In genomic region chr9:128117613-128118471, GRCh38 we compare ENCODE assay signal across 8 cellular contexts. TPM values are rescaled to one million over a fixed set of nuclear protein-coding genes. Genes with fewer than 3 reads are reported as not detected.
A peak's percentile ranks its signal among the peaks of the same experiment; 100 is the strongest.
DNase-seq lines count a peak whose midpoint lies in the region; ATAC-seq, FAIRE-seq and TF ChIP-seq lines count a peak whose summit lies in the region.

No MANE protein-coding gene starts in this region.

- H3K27ac ChIP-seq in A549 (peak overlapping the region in 1 of 2 experiments; percentile 22; a peak in 1 of 6 replicates), esophagus squamous epithelium (no peak overlapping the region)

- H3K36me3 Mint-ChIP-seq in activated T-cell treated with anti-CD3 and anti-CD28 coated beads, Interleukin-2, amount 50 U/mL, for 4 hours (ENCODE audit: insufficient read depth) = peaks cover 8% of the 10 kb centered on the region
- H3K36me3 Mint-ChIP-seq in naive B cell = peaks cover 0 to 6% of the 10 kb centered on the region in 2 donors

- no peak for TF ChIP-seq EP300 in A549 (IDR thresholded peaks at IDR 0.05)

- peak; percentile 96 to 98 for TF ChIP-seq RAD21 in A549 (conservative IDR thresholded peaks at IDR 0.05 in 1 of 2, IDR thresholded peaks at IDR 0.05 in 1 of 2)

- H3K4me3 ChIP-seq in A549 = no peak overlapping the region
- H3K4me3 ChIP-seq in esophagus squamous epithelium = peak overlapping the region in 1 of 4 donors; percentile 4

- POLR2A ChIA-PET in A549 (lab: Yijun Ruan, JAX) = no interaction called here

- no peak for TF ChIP-seq POLR2A in A549 (IDR thresholded peaks at IDR 0.05; ENCODE audit: low read length)
- no peak for TF ChIP-seq POLR2A in esophagus squamous epithelium (IDR thresholded peaks at IDR 0.05)

- H3K4me2 ChIP-seq in A549 = no peak overlapping the region; the same call in 2 of the 3 replicates

- 0 out of 3 replicates have a peak, but pooled peaks cover 2% of the 10 kb centered on the region for H3K4me1 ChIP-seq in A549
- peaks cover 0 to 12% (median 5%) of the 10 kb centered on the region in 3 donors for H3K4me1 ChIP-seq in esophagus squamous epithelium

- peak; percentile 100 for TF ChIP-seq CTCF in A549 (IDR thresholded peaks at IDR 0.05)
- peak; percentile 100 for TF ChIP-seq CTCF in LNCAP (IDR thresholded peaks at IDR 0.05)
- peak; percentile 100 for TF ChIP-seq CTCF in esophagus squamous epithelium (IDR thresholded peaks at IDR 0.05)

- WGBS in A549 (ENCODE audit: missing lambda C conversion rate) = 22% methylated on average over 27 of the region's 27 CpGs
- WGBS in esophagus squamous epithelium, 2 donors = 7 to 10% methylated on average over 13 to 14 of the region's 27 CpGs

- peak; percentile 93 for FAIRE-seq in A549 (lab: Jason Lieb, UNC)

- H3K27me3 Mint-ChIP-seq in activated T-cell treated with anti-CD3 and anti-CD28 coated beads, Interleukin-2, amount 50 U/mL, for 4 hours (ENCODE audit: low read depth) = no peaks in the 10 kb centered on the region
- H3K27me3 Mint-ChIP-seq in naive B cell = no peaks in the 10 kb centered on the region

- H3K36me3 ChIP-seq in esophagus squamous epithelium = peaks cover 7 to 64% (median 18%) of the 10 kb centered on the region in 3 donors

- H3K9me3 Mint-ChIP-seq in activated T-cell treated with anti-CD3 and anti-CD28 coated beads, Interleukin-2, amount 50 U/mL, for 4 hours = no peaks in the 10 kb centered on the region
- H3K9me3 Mint-ChIP-seq in naive B cell = no peaks in the 10 kb centered on the region

- intact Hi-C loops in esophagus squamous epithelium (cut with DNase I) = loop anchor here (10.0 kb wide), 1 partner anchor 83 kb away; no protein-coding TSS in a partner anchor

- peak overlapping the region; percentile 38 to 95 (median 74) for H3K27ac Mint-ChIP-seq in naive B cell

- H3K27me3 ChIP-seq in esophagus squamous epithelium = no peaks in the 10 kb centered on the region

- ATAC-seq in A549 (peak; percentile 63 to 87; a peak in 4 of 6 replicates), GM18909 (IDR thresholded peaks at IDR 0.05; ENCODE audit: poor library complexity, unreplicated experiment) (peak; percentile 72), naive B cell (ENCODE audit: low read depth in 2 of 2) (peak; percentile 29 to 54)
- peak; percentile 82 to 85 for ATAC-seq in activated T-cell treated with anti-CD3 and anti-CD28 coated beads, Interleukin-2, amount 50 U/mL, for 4 hours

- CTCF ChIA-PET in A549 (lab: Yijun Ruan, JAX) = interaction anchor here (0.5 to 13.0 kb wide), 66 partner anchors 10 to 710 kb away, joined by 3 to 290 read pairs (median 5); partner anchors contain the start of genes BBLN, EEIG1, NAIF1 and PIP5KL1

- no peaks in the 10 kb centered on the region for H3K9me3 ChIP-seq in A549
- no peaks in the 10 kb centered on the region for H3K9me3 ChIP-seq in esophagus squamous epithelium

- peak overlapping the region; percentile 26 for H3K4me3 Mint-ChIP-seq in activated T-cell treated with anti-CD3 and anti-CD28 coated beads, Interleukin-2, amount 50 U/mL, for 4 hours
- H3K4me3 Mint-ChIP-seq in naive B cell = peak overlapping the region in 3 of 8 donors; percentile 50 to 60 (median 58)

- DNase-seq in A549 (ENCODE audit: low read depth in 1 of 2, low spot score in 1 of 2) = peak; percentile 88 to 90
- peak; percentile 94 for DNase-seq in RKO (ENCODE audit: low spot score)
- peak; percentile 99 for DNase-seq in activated T-cell treated with anti-CD3 and anti-CD28 coated beads, Interleukin-2, amount 50 U/mL, for 4 hours
- peak; percentile 56 for DNase-seq in esophagus squamous epithelium (lab: John Stamatoyannopoulos, UW)
- DNase-seq in naive B cell = peak; percentile 91
- peak; percentile 85 to 90 for DNase-seq in stimulated activated CD8-positive, alpha-beta memory T cell treated with anti-CD3 and anti-CD28 coated beads, Interleukin-7, amount 100 ng/mL, for 48 hours (ENCODE audit: extremely low read depth in 1 of 2, low read depth in 1 of 2)

- H3K4me1 Mint-ChIP-seq in activated T-cell treated with anti-CD3 and anti-CD28 coated beads, Interleukin-2, amount 50 U/mL, for 4 hours (ENCODE audit: low read depth) = peaks cover 9% of the 10 kb centered on the region
- H3K4me1 Mint-ChIP-seq in naive B cell = peaks cover 16 to 48% (median 37%) of the 10 kb centered on the region in 3 donors

TF ChIP-seq in A549, 52 proteins besides CTCF, POLR2A, EP300 and RAD21:
- TF ChIP-seq HOXA7 (CRISPR knock-in tag; IDR thresholded peaks at IDR 0.05) (no peak), MYC (IDR thresholded peaks at IDR 0.05; ENCODE audit: borderline replicate concordance, low read length) (0 out of 2 replicates have a peak, but pooled peaks have one; percentile 19), CHD2 (IDR thresholded peaks at IDR 0.05; ENCODE audit: low read length, partially characterized antibody) (no peak), SMC3 (IDR thresholded peaks at IDR 0.05) (peak; percentile 92), MAX (IDR thresholded peaks at IDR 0.05) (peak; percentile 56), EHF (CRISPR knock-in tag; IDR thresholded peaks at IDR 0.05) (no peak), MAZ (IDR thresholded peaks at IDR 0.05; ENCODE audit: borderline replicate concordance, low read depth, low read length) (0 out of 2 replicates have a peak, but pooled peaks have one; percentile 75), JUNB (IDR thresholded peaks at IDR 0.05) (no peak), FOSL2 (IDR thresholded peaks at IDR 0.05) (no peak), FOSL2 (CRISPR knock-in tag; IDR thresholded peaks at IDR 0.05) (peak; percentile 8; the same call in 1 of the 2 replicates)

RNA-seq across cellular contexts. Expression of gene PTGES2, which starts 9.7 kb away (rescaled TPM):
- 79.8 and 94.5 TPM in 2 replicates for polyA plus RNA-seq in A549 (2011; rRNA removed)
- 191 and 205 TPM in 2 replicates for polyA plus RNA-seq in A549 (2012; cell fraction: cytosol; rRNA removed)
- polyA plus RNA-seq in A549 (2012; cell fraction: nucleus; rRNA removed) = 242 and 295 TPM in 2 replicates
- 92.6 to 97.2 TPM (median 94.1 TPM) in 3 replicates for polyA plus RNA-seq in A549 (2017; fragmentation: RNase III; extraction: RNeasy Plus Mini Kit Qiagen cat#74134 plus additional on column Dnase treatment)
- 95.4 and 96.9 TPM in 2 replicates for polyA minus RNA-seq in A549 (2011; rRNA and poly(A)+ RNA removed)
- 100 to 1,000 TPM; 123 to 132 (median 123) TPM for total RNA-seq in activated T-cell treated with anti-CD3 and anti-CD28 coated beads, Interleukin-2, amount 50 U/mL, for 4 hours
- total RNA-seq in esophagus squamous epithelium = 100 to 1,000 TPM in 1 of 4 donors, 10 to 100 TPM in 3; 54.2 to 118 (median 83.0) TPM
- 10 to 100 TPM; 31.1 to 63.8 (median 40.8) TPM for polyA plus RNA-seq in naive B cell (ENCODE audit: low read depth in 6 of 6)

RNA-seq across cellular contexts. Expression of gene LCN2, which starts 31.4 kb away (rescaled TPM):
- polyA plus RNA-seq in A549 (2011; rRNA removed) = 11.9 and 18.1 TPM in 2 replicates
- 0.89 and 0.93 TPM in 2 replicates for polyA plus RNA-seq in A549 (2012; cell fraction: cytosol; rRNA removed)
- polyA plus RNA-seq in A549 (2012; cell fraction: nucleus; rRNA removed) = 0.55 and 1.0 TPM in 2 replicates
- 2.3 to 3.0 TPM (median 2.6 TPM) in 3 replicates for polyA plus RNA-seq in A549 (2017; fragmentation: RNase III; extraction: RNeasy Plus Mini Kit Qiagen cat#74134 plus additional on column Dnase treatment)
- 5.7 and 7.4 TPM in 2 replicates for polyA minus RNA-seq in A549 (2011; rRNA and poly(A)+ RNA removed)
- not detected for total RNA-seq in activated T-cell treated with anti-CD3 and anti-CD28 coated beads, Interleukin-2, amount 50 U/mL, for 4 hours
- total RNA-seq in esophagus squamous epithelium = 100 to 1,000 TPM in 3 of 4 donors, 10 to 100 TPM in 1; 36.2 to 931 (median 809) TPM
- 1 to 10 TPM in 2 of 6 donors, under 1 TPM in 1, not detected in 3; 0.44 to 1.2 (median 1.2) TPM for polyA plus RNA-seq in naive B cell (ENCODE audit: low read depth in 6 of 6)

RNA-seq across cellular contexts. Expression of gene BBLN, which starts 42.2 kb away (rescaled TPM):
- polyA plus RNA-seq in A549 (2011; rRNA removed) = 23.0 and 23.8 TPM in 2 replicates
- polyA plus RNA-seq in A549 (2012; cell fraction: cytosol; rRNA removed) = 39.6 and 58.1 TPM in 2 replicates
- polyA plus RNA-seq in A549 (2012; cell fraction: nucleus; rRNA removed) = 36.5 and 39.0 TPM in 2 replicates
- 23.3 to 28.1 TPM (median 26.0 TPM) in 3 replicates for polyA plus RNA-seq in A549 (2017; fragmentation: RNase III; extraction: RNeasy Plus Mini Kit Qiagen cat#74134 plus additional on column Dnase treatment)
- 8.4 and 8.9 TPM in 2 replicates for polyA minus RNA-seq in A549 (2011; rRNA and poly(A)+ RNA removed)
- 10 to 100 TPM; 71.0 to 72.7 (median 71.6) TPM for total RNA-seq in activated T-cell treated with anti-CD3 and anti-CD28 coated beads, Interleukin-2, amount 50 U/mL, for 4 hours
- 100 to 1,000 TPM; 124 to 214 (median 162) TPM for total RNA-seq in esophagus squamous epithelium
- 10 to 100 TPM; 74.7 to 98.3 (median 93.5) TPM for polyA plus RNA-seq in naive B cell (ENCODE audit: low read depth in 6 of 6)

RNA-seq across cellular contexts. Expression of gene SLC25A25, which starts 49.8 kb away (rescaled TPM):
- polyA plus RNA-seq in A549 (2011; rRNA removed) (7.0 TPM in 2 replicates), A549 (2017; fragmentation: RNase III; extraction: RNeasy Plus Mini Kit Qiagen cat#74134 plus additional on column Dnase treatment) (6.5 to 7.0 TPM (median 7.0 TPM) in 3 replicates), naive B cell (ENCODE audit: low read depth in 6 of 6) (10 to 100 TPM in 1 of 6 donors, 1 to 10 TPM in 5; 1.6 to 15.8 (median 9.0) TPM)
- 8.1 and 9.1 TPM in 2 replicates for polyA plus RNA-seq in A549 (2012; cell fraction: cytosol; rRNA removed)
- polyA plus RNA-seq in A549 (2012; cell fraction: nucleus; rRNA removed) = 19.7 and 19.8 TPM in 2 replicates
- 6.6 and 7.0 TPM in 2 replicates for polyA minus RNA-seq in A549 (2011; rRNA and poly(A)+ RNA removed)
- total RNA-seq in activated T-cell treated with anti-CD3 and anti-CD28 coated beads, Interleukin-2, amount 50 U/mL, for 4 hours = 10 to 100 TPM; 13.9 to 16.3 (median 15.6) TPM
- total RNA-seq in esophagus squamous epithelium = 10 to 100 TPM; 15.8 to 37.9 (median 24.1) TPM

RNA-seq across cellular contexts. Expression of gene NAIF1, which starts 50.7 kb away (rescaled TPM):
- 6.0 and 7.8 TPM in 2 replicates for polyA plus RNA-seq in A549 (2011; rRNA removed)
- polyA plus RNA-seq in A549 (2012; cell fraction: cytosol; rRNA removed) = 7.8 and 10.3 TPM in 2 replicates
- 6.8 and 7.3 TPM in 2 replicates for polyA plus RNA-seq in A549 (2012; cell fraction: nucleus; rRNA removed)
- 6.8 to 7.6 TPM (median 7.5 TPM) in 3 replicates for polyA plus RNA-seq in A549 (2017; fragmentation: RNase III; extraction: RNeasy Plus Mini Kit Qiagen cat#74134 plus additional on column Dnase treatment)
- polyA minus RNA-seq in A549 (2011; rRNA and poly(A)+ RNA removed) = 7.6 and 11.6 TPM in 2 replicates
- 10 to 100 TPM in 1 of 3 donors, 1 to 10 TPM in 2; 9.5 to 11.2 (median 9.7) TPM for total RNA-seq in activated T-cell treated with anti-CD3 and anti-CD28 coated beads, Interleukin-2, amount 50 U/mL, for 4 hours
- total RNA-seq in esophagus squamous epithelium = 1 to 10 TPM; 6.3 to 8.8 (median 7.8) TPM
- polyA plus RNA-seq in naive B cell (ENCODE audit: low read depth in 6 of 6) = 10 to 100 TPM in 4 of 6 donors, 1 to 10 TPM in 2; 7.2 to 21.6 (median 12.3) TPM

Comparison
In these comparisons a context has a peak if more than half of its experiments do, and no peak if none do; other contexts are left out.
1. RNA of gene LCN2, which starts 31.4 kb away (total RNA-seq): 36.2 to 931 TPM in esophagus squamous epithelium; not detected in activated T-cell treated with anti-CD3 and anti-CD28 coated beads, Interleukin-2, amount 50 U/mL, for 4 hours; every median in the first group is over 10 times any median in the second.
2. Peak in every context shown above with its lines, with median percentiles within 50 percentile points of each other: ATAC-seq, DNase-seq and CTCF ChIP-seq.